Comparison of ENCODE assay signal across 21 cellular contexts in the genomic region with DNA sequence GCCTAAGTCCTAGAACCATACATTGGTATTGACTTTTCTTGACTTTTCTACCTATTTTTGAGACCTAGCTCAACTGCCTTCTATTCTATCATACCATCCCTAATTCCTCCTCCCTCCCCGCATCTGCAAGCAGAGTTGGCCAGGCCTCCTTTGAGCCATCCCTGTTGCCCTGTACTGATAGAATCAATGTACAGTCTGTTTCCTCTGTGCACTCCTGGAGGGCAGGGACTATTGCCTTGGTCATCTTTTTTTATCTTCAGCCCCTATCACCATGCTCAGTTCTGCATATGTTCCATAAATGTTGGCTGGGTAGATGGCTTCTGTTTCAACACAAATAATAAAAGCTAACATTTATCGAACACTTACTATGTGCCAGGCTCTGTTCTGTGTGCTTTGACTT.
"Had no signal": no experiment of that assay in that cellular context is flagged by ENCODE, and none has a peak within 500 bp of the region (broad histone marks: within the 10 kb centered on the region; RNA-seq: fewer than 3 reads in every experiment).

No MANE protein-coding gene starts in this region.

- H3K9me3 ChIP-seq: body of pancreas, Peyer's patch had no signal

- H3K4me3 Mint-ChIP-seq: activated CD4-positive, alpha-beta memory T cell treated with anti-CD3 and anti-CD28 coated beads for 36 hours; activated CD4-positive, alpha-beta T cell treated with anti-CD3 and anti-CD28 coated beads, Interleukin-2, amount 10 ng/mL, durations not matched to agents 7 days and 5 days; activated naive CD8-positive, alpha-beta T cell treated with anti-CD3 and anti-CD28 coated beads, Interleukin-2, amount 10 ng/mL, durations not matched to agents 7 days and 5 days; activated T-cell treated with anti-CD3 and anti-CD28 coated beads, Interleukin-2, amount 50 U/mL, for 4 hours had no signal

- H3K4me3 ChIP-seq: body of pancreas, K562, Peyer's patch had no signal

- H3K27ac Mint-ChIP-seq: activated CD4-positive, alpha-beta memory T cell treated with anti-CD3 and anti-CD28 coated beads for 36 hours; activated CD4-positive, alpha-beta T cell treated with anti-CD3 and anti-CD28 coated beads, Interleukin-2, amount 10 ng/mL, durations not matched to agents 7 days and 5 days; activated naive CD8-positive, alpha-beta T cell treated with anti-CD3 and anti-CD28 coated beads, Interleukin-2, amount 10 ng/mL, durations not matched to agents 7 days and 5 days had no signal

- H3K36me3 Mint-ChIP-seq: activated CD4-positive, alpha-beta memory T cell treated with anti-CD3 and anti-CD28 coated beads for 36 hours had no signal

- H3K36me3 ChIP-seq: Peyer's patch had no signal

- DNase-seq: activated CD4-positive, alpha-beta memory T cell treated with anti-CD3 and anti-CD28 coated beads for 36 hours; activated CD4-positive, alpha-beta T cell treated with anti-CD3 and anti-CD28 coated beads, Interleukin-2, amount 10 ng/mL, durations not matched to agents 7 days and 5 days; activated CD4-positive, CD25-positive, alpha-beta regulatory T cell; activated effector memory CD4-positive, alpha-beta T cell treated with anti-CD3 and anti-CD28 coated beads, Interleukin-2, amount 50 U/mL, for 16 hours; activated naive CD4-positive, alpha-beta T cell treated with Interleukin-2 at 50 U/mL for 16 hours; activated naive CD8-positive, alpha-beta T cell treated with anti-CD3 and anti-CD28 coated beads, Interleukin-2, amount 10 ng/mL, durations not matched to agents 7 days and 5 days; activated T-cell treated with anti-CD3 and anti-CD28 coated beads, Interleukin-2, amount 50 U/mL, for 4 hours; aorta; body of pancreas; central memory CD4-positive, alpha-beta T cell; Karpas-422; MM.1S; NCI-H1105 treated with DMSO at 0.1 percent for 48 hours; NCI-H1436 treated with DMSO at 0.1 percent for 48 hours; NCI-H187; NCI-H446; NCI-H524; Peyer's patch; T-helper 1 cell had no signal

- H3K9me3 Mint-ChIP-seq: activated CD4-positive, alpha-beta memory T cell treated with anti-CD3 and anti-CD28 coated beads for 36 hours; activated CD4-positive, alpha-beta T cell treated with anti-CD3 and anti-CD28 coated beads, Interleukin-2, amount 10 ng/mL, durations not matched to agents 7 days and 5 days; activated naive CD8-positive, alpha-beta T cell treated with anti-CD3 and anti-CD28 coated beads, Interleukin-2, amount 10 ng/mL, durations not matched to agents 7 days and 5 days; activated T-cell treated with anti-CD3 and anti-CD28 coated beads, Interleukin-2, amount 50 U/mL, for 4 hours had no signal

- ATAC-seq: activated T-cell treated with anti-CD3 and anti-CD28 coated beads, Interleukin-2, amount 50 U/mL, for 4 hours; body of pancreas; K562 had no signal

- H3K27ac ChIP-seq: body of pancreas, Peyer's patch, VCaP had no signal

- H3K27me3 ChIP-seq: body of pancreas, Peyer's patch had no signal
